9 cellular contexts compared by ENCODE assay signal in genomic region chr9:89467278-89467625, GRCh38. TPM values are rescaled to one million over a fixed set of nuclear protein-coding genes. Genes with fewer than 3 reads are reported as not detected.
DNase-seq lines count a peak whose midpoint lies in the region; ATAC-seq and TF ChIP-seq lines count a peak whose summit lies in the region.
"Had no signal": no experiment of that assay in that cellular context is flagged by ENCODE, and none has a peak within 500 bp of the region (broad histone marks: within the 10 kb centered on the region; RNA-seq: fewer than 3 reads in every experiment).

No MANE protein-coding gene starts in this region.

- H3K27ac ChIP-seq in thyroid gland (no peak overlapping the region), suprapubic skin (no peak overlapping the region)
- H3K27ac ChIP-seq: VCaP had no signal

- H3K4me1 ChIP-seq in thyroid gland (peaks cover 0 to 5% of the 10 kb centered on the region in 2 donors), suprapubic skin (peaks cover 2% of the 10 kb centered on the region)

- no peaks in the 10 kb centered on the region for H3K27me3 Mint-ChIP-seq in activated naive CD8-positive, alpha-beta T cell

- peaks cover 46% of the 10 kb centered on the region for H3K36me3 Mint-ChIP-seq in activated naive CD8-positive, alpha-beta T cell

- intact Hi-C loops in thyroid gland (cut with DNase I), result no loop called here

- H3K9me3 ChIP-seq in thyroid gland (no peaks in the 10 kb centered on the region), suprapubic skin (no peaks in the 10 kb centered on the region)

- peaks cover 93% of the 10 kb centered on the region for H3K4me1 Mint-ChIP-seq in activated naive CD8-positive, alpha-beta T cell (ENCODE audit: low read depth)

- TF ChIP-seq POLR2A in thyroid gland (IDR thresholded peaks at IDR 0.05) (no peak), suprapubic skin (IDR thresholded peaks at IDR 0.05) (no peak)

- TF ChIP-seq CTCF in thyroid gland (IDR thresholded peaks at IDR 0.05), result no peak
- no peak for TF ChIP-seq CTCF in suprapubic skin (IDR thresholded peaks at IDR 0.05)

- peak; percentile 14 for ATAC-seq in HG03064 (IDR thresholded peaks at IDR 0.05; ENCODE audit: low read depth, unreplicated experiment)

- H3K27me3 ChIP-seq in thyroid gland (no peaks in the 10 kb centered on the region), suprapubic skin (no peaks in the 10 kb centered on the region)

- H3K9me3 Mint-ChIP-seq in activated naive CD8-positive, alpha-beta T cell (ENCODE audit: low read depth), result no peaks in the 10 kb centered on the region

- peak in 5 of 6 experiments; percentile 32 to 68 (median 59) for DNase-seq in stimulated activated naive CD4-positive, alpha-beta T cell (lab: John Stamatoyannopoulos, UW)
- no peak for DNase-seq in stimulated activated naive CD4-positive, alpha-beta T cell treated with Interleukin-2 at 50 U/mL for 16 hours (lab: John Stamatoyannopoulos, UW)
- DNase-seq in SHP77 (lab: John Stamatoyannopoulos, UW), result no peak
- DNase-seq in thyroid gland, result no peak
- DNase-seq in NCI-H146 treated with DMSO at 0.1 percent for 48 hours (lab: John Stamatoyannopoulos, UW; ENCODE audit: unreplicated experiment), result no peak
- DNase-seq in suprapubic skin (ENCODE audit: low spot score in 2 of 2), result no peak

- H3K4me3 Mint-ChIP-seq in activated naive CD8-positive, alpha-beta T cell, result peak overlapping the region; percentile 91

- 74 to 78% methylated on average over 4 of the region's 4 CpGs for WGBS in thyroid gland, 2 donors
- WGBS in suprapubic skin, result 86% methylated on average over 4 of the region's 4 CpGs

- TF ChIP-seq EP300 in suprapubic skin (IDR thresholded peaks at IDR 0.05), result no peak

- peak overlapping the region; percentile 100 for H3K27ac Mint-ChIP-seq in activated naive CD8-positive, alpha-beta T cell

- H3K4me3 ChIP-seq in thyroid gland (replicated peaks in 1 of 3) (no peak overlapping the region), suprapubic skin (no peak overlapping the region)

- no peaks in the 10 kb centered on the region for H3K36me3 ChIP-seq in thyroid gland
- H3K36me3 ChIP-seq in suprapubic skin, result no peaks in the 10 kb centered on the region

RNA-seq across cellular contexts. Expression of gene SEMA4D, which starts 30.7 kb away (rescaled TPM):
- total RNA-seq in thyroid gland, result 10 to 100 TPM; 19.9 to 29.6 (median 28.9) TPM
- 10 to 100 TPM; 37.3 to 50.1 (median 42.6) TPM for total RNA-seq in suprapubic skin

Comparison
In these comparisons a context has a peak if more than half of its experiments do, and no peak if none do; other contexts are left out.
1. DNase-seq: peak in stimulated activated naive CD4-positive, alpha-beta T cell (5 of 6); none in stimulated activated naive CD4-positive, alpha-beta T cell treated with Interleukin-2 at 50 U/mL for 16 hours (single experiment), SHP77 (0 of 2), thyroid gland (0 of 2), NCI-H146 treated with DMSO at 0.1 percent for 48 hours (single experiment) and suprapubic skin (0 of 2).